1 cellular context compared by ENCODE assay signal in the genomic region with DNA sequence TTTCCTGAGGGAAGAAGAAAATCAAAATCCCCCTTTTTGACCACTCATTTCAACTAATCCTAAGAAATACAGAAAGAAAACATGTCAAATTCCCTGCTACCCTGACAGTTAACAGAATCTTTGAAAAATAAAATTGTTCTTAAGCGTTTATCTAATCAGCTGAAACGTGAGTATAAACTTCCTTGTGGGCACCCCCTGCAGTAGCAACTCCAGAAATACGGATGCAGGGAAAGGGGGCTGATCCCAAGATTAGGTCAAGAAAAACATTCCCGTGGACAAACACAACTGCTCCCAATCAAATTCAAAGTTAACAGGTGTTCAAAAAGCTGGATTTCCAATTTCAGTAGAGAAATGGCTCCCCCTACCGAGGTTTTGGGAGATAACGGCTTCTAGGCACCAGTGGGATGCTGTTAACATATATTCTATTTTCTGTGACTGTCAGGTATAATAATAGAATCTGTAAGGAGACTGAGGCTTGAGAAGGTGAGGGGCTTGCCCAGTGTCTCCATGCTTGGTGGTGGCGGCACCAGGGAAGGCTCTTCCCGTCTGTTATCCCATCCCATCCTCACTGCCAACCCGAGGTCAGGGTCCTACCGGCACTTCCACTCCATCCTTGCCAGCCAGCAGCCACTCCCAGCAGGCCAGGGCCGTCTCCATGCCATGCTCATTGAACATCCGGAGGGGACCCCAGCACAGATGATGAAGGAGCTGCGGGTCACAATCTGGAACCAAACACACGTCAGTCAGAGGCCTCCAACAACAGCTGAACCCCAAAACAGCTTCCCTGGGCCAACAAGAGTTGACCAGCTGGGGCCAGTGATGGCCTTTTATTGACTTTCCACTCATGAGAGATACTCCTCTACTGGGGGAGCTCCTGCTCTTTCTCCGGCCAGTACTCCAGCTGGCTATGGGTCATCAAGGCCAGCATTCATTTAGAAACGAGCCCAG.
TF ChIP-seq lines count a peak whose summit lies in the region.

No MANE protein-coding gene starts in this region.

TF ChIP-seq in K562, 482 proteins besides CTCF, POLR2A, EP300 and RAD21 (continued from another document and continues in another):
- TF ChIP-seq ATF7 (IDR thresholded peaks at IDR 0.05) (no peak), TAF1 (IDR thresholded peaks at IDR 0.05; ENCODE audit: control insufficient read depth, extremely low read depth, insufficient read depth, low read length, severe bottlenecking) (no peak), ZNF175 (CRISPR knock-in tag; IDR thresholded peaks at IDR 0.05; ENCODE audit: low read depth) (no peak), IRF2 (CRISPR knock-in tag; IDR thresholded peaks at IDR 0.05) (no peak), SP2 (IDR thresholded peaks at IDR 0.05; ENCODE audit: extremely low read depth, low read depth, low read length, poor library complexity, severe bottlenecking) (no peak), ZNF57 (CRISPR knock-in tag; IDR thresholded peaks at IDR 0.05) (no peak), NR4A1 (CRISPR knock-in tag; IDR thresholded peaks at IDR 0.05) (no peak), NR4A1 (tag; IDR thresholded peaks at IDR 0.05) (no peak), POLR3A (IDR thresholded peaks at IDR 0.05; ENCODE audit: borderline replicate concordance, extremely low read depth, insufficient read depth, insufficient read length) (no peak), SMAD3 (CRISPR knock-in tag; conservative IDR thresholded peaks at IDR 0.05) (no peak), PHF8 (IDR thresholded peaks at IDR 0.05; ENCODE audit: borderline replicate concordance, low read length) (no peak), HMGN3 (IDR thresholded peaks at IDR 0.05; ENCODE audit: borderline replicate concordance, extremely low read depth, insufficient read length, low read depth, low read length) (no peak), TCF7L2 (IDR thresholded peaks at IDR 0.05; ENCODE audit: low read depth, low read length) (no peak), CSDE1 (IDR thresholded peaks at IDR 0.05) (no peak), ZNF12 (CRISPR knock-in tag; IDR thresholded peaks at IDR 0.05) (0 out of 2 replicates have a peak, but pooled peaks have one; percentile 14), ELF1 (tag; IDR thresholded peaks at IDR 0.05) (no peak), ZNF561 (CRISPR knock-in tag; conservative IDR thresholded peaks at IDR 0.05) (no peak), RBM34 (IDR thresholded peaks at IDR 0.05; ENCODE audit: borderline replicate concordance, insufficient read depth, low read length) (no peak), ZNF778 (CRISPR knock-in tag; IDR thresholded peaks at IDR 0.05) (no peak), TAF7 (tag; IDR thresholded peaks at IDR 0.05) (no peak), CHCHD3 (CRISPR knock-in tag; IDR thresholded peaks at IDR 0.05) (no peak), HDAC1 (IDR thresholded peaks at IDR 0.05) (no peak), SRF (CRISPR knock-in tag; IDR thresholded peaks at IDR 0.05) (no peak; a peak in 1 of 4 replicates), ZNF224 (CRISPR knock-in tag; IDR thresholded peaks at IDR 0.05) (no peak), MAFF (IDR thresholded peaks at IDR 0.05; ENCODE audit: low read length) (no peak; the same call in 1 of the 2 replicates), IFI16 (CRISPR knock-in tag; IDR thresholded peaks at IDR 0.05) (no peak), ZKSCAN3 (CRISPR knock-in tag; IDR thresholded peaks at IDR 0.05) (no peak), SIN3A (IDR thresholded peaks at IDR 0.05; ENCODE audit: borderline replicate concordance in 2 of 2, control insufficient read depth in 1 of 2, low read depth in 2 of 2, low read length in 2 of 2) (no peak)
- TF ChIP-seq, protein P1, sequence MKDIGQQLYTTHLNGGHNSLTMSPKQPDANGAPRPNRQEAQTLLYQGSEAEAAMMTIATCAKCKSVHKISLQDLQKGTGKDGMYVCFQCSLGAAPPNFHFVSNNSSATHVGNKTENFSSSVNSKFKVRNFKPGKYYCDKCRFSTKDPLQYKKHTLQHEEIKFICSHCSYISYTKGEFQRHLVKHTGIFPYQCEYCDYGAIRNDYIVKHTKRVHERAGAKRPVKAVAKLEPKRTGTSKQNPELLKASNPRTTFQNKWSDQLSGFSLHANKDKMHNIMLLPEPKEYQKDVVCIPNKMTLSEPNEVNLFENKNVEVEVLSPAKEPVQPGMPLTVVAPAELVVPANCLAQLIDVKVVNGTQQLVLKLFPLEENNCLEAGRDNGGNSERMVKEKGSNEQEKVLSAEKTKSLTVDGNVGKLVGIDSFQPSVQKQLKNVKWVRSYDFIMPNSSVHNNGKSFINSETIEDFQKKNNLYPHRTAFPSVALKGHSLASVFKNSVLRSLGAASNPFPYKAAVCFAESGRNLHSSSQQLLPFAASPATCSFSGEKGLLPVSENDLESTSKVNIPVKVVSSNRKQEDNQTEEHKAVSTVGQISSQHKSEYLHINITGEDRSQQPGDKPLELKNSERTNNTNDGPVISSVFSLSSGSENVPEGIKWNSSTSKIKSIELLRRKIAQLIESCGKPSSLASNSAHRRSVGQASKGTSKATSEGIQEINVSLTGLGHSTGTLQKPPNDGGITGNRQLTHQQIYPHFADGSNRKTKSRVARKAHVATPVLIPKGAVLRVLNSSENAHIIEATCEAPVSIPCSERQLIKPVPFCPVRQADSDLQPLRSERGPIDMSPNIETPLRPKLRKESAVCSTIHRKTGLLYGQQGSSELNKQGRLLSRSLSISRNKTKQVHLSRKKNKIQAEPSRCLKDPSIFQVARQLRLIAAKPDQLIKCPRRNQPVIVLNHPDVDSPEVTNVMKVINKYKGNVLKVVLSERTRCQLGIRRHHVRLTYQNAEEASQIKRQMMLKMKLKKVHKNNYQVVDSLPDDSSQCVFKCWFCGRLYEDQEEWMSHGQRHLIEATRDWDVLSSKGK (CRISPR knock-in tag; IDR thresholded peaks at IDR 0.05) = no peak
- TF ChIP-seq, protein P2, sequence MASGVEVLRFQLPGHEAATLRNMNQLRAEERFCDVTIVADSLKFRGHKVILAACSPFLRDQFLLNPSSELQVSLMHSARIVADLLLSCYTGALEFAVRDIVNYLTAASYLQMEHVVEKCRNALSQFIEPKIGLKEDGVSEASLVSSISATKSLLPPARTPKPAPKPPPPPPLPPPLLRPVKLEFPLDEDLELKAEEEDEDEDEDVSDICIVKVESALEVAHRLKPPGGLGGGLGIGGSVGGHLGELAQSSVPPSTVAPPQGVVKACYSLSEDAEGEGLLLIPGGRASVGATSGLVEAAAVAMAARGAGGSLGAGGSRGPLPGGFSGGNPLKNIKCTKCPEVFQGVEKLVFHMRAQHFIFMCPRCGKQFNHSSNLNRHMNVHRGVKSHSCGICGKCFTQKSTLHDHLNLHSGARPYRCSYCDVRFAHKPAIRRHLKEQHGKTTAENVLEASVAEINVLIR (CRISPR knock-in tag; IDR thresholded peaks at IDR 0.05) = no peak
- TF ChIP-seq, protein P3, sequence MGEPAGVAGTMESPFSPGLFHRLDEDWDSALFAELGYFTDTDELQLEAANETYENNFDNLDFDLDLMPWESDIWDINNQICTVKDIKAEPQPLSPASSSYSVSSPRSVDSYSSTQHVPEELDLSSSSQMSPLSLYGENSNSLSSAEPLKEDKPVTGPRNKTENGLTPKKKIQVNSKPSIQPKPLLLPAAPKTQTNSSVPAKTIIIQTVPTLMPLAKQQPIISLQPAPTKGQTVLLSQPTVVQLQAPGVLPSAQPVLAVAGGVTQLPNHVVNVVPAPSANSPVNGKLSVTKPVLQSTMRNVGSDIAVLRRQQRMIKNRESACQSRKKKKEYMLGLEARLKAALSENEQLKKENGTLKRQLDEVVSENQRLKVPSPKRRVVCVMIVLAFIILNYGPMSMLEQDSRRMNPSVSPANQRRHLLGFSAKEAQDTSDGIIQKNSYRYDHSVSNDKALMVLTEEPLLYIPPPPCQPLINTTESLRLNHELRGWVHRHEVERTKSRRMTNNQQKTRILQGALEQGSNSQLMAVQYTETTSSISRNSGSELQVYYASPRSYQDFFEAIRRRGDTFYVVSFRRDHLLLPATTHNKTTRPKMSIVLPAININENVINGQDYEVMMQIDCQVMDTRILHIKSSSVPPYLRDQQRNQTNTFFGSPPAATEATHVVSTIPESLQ (CRISPR knock-in tag; IDR thresholded peaks at IDR 0.05) = no peak; the same call in 1 of the 2 replicates
- TF ChIP-seq, protein P4, sequence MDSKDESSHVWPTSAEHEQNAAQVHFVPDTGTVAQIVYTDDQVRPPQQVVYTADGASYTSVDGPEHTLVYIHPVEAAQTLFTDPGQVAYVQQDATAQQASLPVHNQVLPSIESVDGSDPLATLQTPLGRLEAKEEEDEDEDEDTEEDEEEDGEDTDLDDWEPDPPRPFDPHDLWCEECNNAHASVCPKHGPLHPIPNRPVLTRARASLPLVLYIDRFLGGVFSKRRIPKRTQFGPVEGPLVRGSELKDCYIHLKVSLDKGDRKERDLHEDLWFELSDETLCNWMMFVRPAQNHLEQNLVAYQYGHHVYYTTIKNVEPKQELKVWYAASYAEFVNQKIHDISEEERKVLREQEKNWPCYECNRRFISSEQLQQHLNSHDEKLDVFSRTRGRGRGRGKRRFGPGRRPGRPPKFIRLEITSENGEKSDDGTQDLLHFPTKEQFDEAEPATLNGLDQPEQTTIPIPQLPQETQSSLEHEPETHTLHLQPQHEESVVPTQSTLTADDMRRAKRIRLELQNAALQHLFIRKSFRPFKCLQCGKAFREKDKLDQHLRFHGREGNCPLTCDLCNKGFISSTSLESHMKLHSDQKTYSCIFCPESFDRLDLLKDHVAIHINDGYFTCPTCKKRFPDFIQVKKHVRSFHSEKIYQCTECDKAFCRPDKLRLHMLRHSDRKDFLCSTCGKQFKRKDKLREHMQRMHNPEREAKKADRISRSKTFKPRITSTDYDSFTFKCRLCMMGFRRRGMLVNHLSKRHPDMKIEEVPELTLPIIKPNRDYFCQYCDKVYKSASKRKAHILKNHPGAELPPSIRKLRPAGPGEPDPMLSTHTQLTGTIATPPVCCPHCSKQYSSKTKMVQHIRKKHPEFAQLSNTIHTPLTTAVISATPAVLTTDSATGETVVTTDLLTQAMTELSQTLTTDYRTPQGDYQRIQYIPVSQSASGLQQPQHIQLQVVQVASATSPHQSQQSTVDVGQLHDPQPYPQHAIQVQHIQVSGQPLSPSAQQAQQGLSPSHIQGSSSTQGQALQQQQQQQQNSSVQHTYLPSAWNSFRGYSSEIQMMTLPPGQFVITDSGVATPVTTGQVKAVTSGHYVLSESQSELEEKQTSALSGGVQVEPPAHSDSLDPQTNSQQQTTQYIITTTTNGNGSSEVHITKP (IDR thresholded peaks at IDR 0.05; ENCODE audit: partially characterized antibody) = no peak
- TF ChIP-seq, protein P5, sequence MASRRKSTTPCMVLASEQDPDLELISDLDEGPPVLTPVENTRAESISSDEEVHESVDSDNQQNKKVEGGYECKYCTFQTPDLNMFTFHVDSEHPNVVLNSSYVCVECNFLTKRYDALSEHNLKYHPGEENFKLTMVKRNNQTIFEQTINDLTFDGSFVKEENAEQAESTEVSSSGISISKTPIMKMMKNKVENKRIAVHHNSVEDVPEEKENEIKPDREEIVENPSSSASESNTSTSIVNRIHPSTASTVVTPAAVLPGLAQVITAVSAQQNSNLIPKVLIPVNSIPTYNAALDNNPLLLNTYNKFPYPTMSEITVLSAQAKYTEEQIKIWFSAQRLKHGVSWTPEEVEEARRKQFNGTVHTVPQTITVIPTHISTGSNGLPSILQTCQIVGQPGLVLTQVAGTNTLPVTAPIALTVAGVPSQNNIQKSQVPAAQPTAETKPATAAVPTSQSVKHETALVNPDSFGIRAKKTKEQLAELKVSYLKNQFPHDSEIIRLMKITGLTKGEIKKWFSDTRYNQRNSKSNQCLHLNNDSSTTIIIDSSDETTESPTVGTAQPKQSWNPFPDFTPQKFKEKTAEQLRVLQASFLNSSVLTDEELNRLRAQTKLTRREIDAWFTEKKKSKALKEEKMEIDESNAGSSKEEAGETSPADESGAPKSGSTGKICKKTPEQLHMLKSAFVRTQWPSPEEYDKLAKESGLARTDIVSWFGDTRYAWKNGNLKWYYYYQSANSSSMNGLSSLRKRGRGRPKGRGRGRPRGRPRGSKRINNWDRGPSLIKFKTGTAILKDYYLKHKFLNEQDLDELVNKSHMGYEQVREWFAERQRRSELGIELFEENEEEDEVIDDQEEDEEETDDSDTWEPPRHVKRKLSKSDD (conservative IDR thresholded peaks at IDR 0.05; ENCODE audit: low read length) = no peak
- TF ChIP-seq, protein P6, sequence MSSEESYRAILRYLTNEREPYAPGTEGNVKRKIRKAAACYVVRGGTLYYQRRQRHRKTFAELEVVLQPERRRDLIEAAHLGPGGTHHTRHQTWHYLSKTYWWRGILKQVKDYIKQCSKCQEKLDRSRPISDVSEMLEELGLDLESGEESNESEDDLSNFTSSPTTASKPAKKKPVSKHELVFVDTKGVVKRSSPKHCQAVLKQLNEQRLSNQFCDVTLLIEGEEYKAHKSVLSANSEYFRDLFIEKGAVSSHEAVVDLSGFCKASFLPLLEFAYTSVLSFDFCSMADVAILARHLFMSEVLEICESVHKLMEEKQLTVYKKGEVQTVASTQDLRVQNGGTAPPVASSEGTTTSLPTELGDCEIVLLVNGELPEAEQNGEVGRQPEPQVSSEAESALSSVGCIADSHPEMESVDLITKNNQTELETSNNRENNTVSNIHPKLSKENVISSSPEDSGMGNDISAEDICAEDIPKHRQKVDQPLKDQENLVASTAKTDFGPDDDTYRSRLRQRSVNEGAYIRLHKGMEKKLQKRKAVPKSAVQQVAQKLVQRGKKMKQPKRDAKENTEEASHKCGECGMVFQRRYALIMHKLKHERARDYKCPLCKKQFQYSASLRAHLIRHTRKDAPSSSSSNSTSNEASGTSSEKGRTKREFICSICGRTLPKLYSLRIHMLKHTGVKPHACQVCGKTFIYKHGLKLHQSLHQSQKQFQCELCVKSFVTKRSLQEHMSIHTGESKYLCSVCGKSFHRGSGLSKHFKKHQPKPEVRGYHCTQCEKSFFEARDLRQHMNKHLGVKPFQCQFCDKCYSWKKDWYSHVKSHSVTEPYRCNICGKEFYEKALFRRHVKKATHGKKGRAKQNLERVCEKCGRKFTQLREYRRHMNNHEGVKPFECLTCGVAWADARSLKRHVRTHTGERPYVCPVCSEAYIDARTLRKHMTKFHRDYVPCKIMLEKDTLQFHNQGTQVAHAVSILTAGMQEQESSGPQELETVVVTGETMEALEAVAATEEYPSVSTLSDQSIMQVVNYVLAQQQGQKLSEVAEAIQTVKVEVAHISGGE (CRISPR knock-in tag; IDR thresholded peaks at IDR 0.05) = 0 out of 6 replicates have a peak, but pooled peaks of 1 of the 3 experiments have one; percentile 35
- TF ChIP-seq, protein P7, sequence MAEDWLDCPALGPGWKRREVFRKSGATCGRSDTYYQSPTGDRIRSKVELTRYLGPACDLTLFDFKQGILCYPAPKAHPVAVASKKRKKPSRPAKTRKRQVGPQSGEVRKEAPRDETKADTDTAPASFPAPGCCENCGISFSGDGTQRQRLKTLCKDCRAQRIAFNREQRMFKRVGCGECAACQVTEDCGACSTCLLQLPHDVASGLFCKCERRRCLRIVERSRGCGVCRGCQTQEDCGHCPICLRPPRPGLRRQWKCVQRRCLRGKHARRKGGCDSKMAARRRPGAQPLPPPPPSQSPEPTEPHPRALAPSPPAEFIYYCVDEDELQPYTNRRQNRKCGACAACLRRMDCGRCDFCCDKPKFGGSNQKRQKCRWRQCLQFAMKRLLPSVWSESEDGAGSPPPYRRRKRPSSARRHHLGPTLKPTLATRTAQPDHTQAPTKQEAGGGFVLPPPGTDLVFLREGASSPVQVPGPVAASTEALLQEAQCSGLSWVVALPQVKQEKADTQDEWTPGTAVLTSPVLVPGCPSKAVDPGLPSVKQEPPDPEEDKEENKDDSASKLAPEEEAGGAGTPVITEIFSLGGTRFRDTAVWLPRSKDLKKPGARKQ (CRISPR knock-in tag; IDR thresholded peaks at IDR 0.05) = no peak
